Comparison of ENCODE assay signal across 13 cellular contexts in genomic region chr5:157524887-157525286, GRCh38. TPM values are rescaled to one million over a fixed set of nuclear protein-coding genes. Genes with fewer than 3 reads are reported as not detected.
DNase-seq lines count a peak whose midpoint lies in the region; ATAC-seq and TF ChIP-seq lines count a peak whose summit lies in the region.
"Had no signal": no experiment of that assay in that cellular context is flagged by ENCODE, and none has a peak within 500 bp of the region (broad histone marks: within the 10 kb centered on the region; RNA-seq: fewer than 3 reads in every experiment).

No MANE protein-coding gene starts in this region.

- TF ChIP-seq EP300 in stomach (IDR thresholded peaks at IDR 0.05) = no peak

- H3K27me3 ChIP-seq in CD4-positive, alpha-beta memory T cell (ENCODE audit: insufficient read depth, low read length) = no peaks in the 10 kb centered on the region
- H3K27me3 ChIP-seq in muscle layer of colon (ENCODE audit: control insufficient read depth in 1 of 2, insufficient read depth in 2 of 2, low read length in 2 of 2) (no peaks in the 10 kb centered on the region), stomach (no peaks in the 10 kb centered on the region)
- H3K27me3 ChIP-seq: MG63 had no signal

- ATAC-seq in activated B cell treated with CpG ODN at 0.5 μM for 24 hours (ENCODE audit: low read depth) = no peak
- ATAC-seq in GM18520 (IDR thresholded peaks at IDR 0.05; ENCODE audit: unreplicated experiment) = no peak
- no peak for ATAC-seq in GM21360 (IDR thresholded peaks at IDR 0.05; ENCODE audit: unreplicated experiment)
- ATAC-seq: CD8-positive, alpha-beta T cell; PC-3 had no signal

- POLR2A ChIA-PET in CD4-positive, alpha-beta memory T cell (lab: Charles Lee; ENCODE audit: partially characterized antibody) = interaction anchor here (0.7 to 2.5 kb wide), 5 partner anchors 8 to 47 kb away, joined by 3 to 11 read pairs (median 4); no protein-coding TSS in a partner anchor
- POLR2A ChIA-PET in activated B cell treated with CpG ODN at 0.5 μM for 24 hours (lab: Charles Lee) = interaction anchor here (0.6 to 1.1 kb wide), 4 partner anchors 8 to 315 kb away, joined by 3 to 4 read pairs (median 3); no protein-coding TSS in a partner anchor

- no peak overlapping the region for H3K4me3 ChIP-seq in CD4-positive, alpha-beta memory T cell (ENCODE audit: low read length in 2 of 2)
- H3K4me3 ChIP-seq in muscle layer of colon (ENCODE audit: low read depth in 1 of 2, low read length in 2 of 2) (no peak overlapping the region), stomach (no peak overlapping the region)
- H3K4me3 ChIP-seq: MG63 had no signal

- 80 to 89% (median 85%) methylated on average over 4 of the region's 4 CpGs for WGBS in stomach, 5 donors

- TF ChIP-seq CTCF in activated B cell treated with CpG ODN at 0.5 μM for 24 hours (IDR thresholded peaks at IDR 0.05) (no peak), stomach (IDR thresholded peaks at IDR 0.05) (no peak)

- H3K36me3 ChIP-seq in CD4-positive, alpha-beta memory T cell (ENCODE audit: insufficient read depth, low read length) = peaks cover 24% of the 10 kb centered on the region
- H3K36me3 ChIP-seq in muscle layer of colon (ENCODE audit: insufficient read depth, low read length) (peaks cover 3% of the 10 kb centered on the region), stomach (peaks cover 0 to 8% (median 2%) of the 10 kb centered on the region in 4 donors)

- H3K9me3 ChIP-seq in CD4-positive, alpha-beta memory T cell (ENCODE audit: control insufficient read depth in 1 of 2, low read length in 2 of 2) = no peaks in the 10 kb centered on the region
- H3K9me3 ChIP-seq in muscle layer of colon (ENCODE audit: low read length) = no peaks in the 10 kb centered on the region
- H3K9me3 ChIP-seq in stomach = no peaks in the 10 kb centered on the region
- H3K9me3 ChIP-seq: MG63 had no signal

- no peak for TF ChIP-seq POLR2A in stomach (IDR thresholded peaks at IDR 0.05)

- H3K9me3 Mint-ChIP-seq in CD4-positive, alpha-beta memory T cell = no peaks in the 10 kb centered on the region
- no peaks in the 10 kb centered on the region for H3K9me3 Mint-ChIP-seq in activated B cell treated with CpG ODN at 0.5 μM for 24 hours
- H3K9me3 Mint-ChIP-seq: CD8-positive, alpha-beta T cell had no signal

- CTCF ChIA-PET in CD4-positive, alpha-beta memory T cell (lab: Charles Lee; ENCODE audit: partially characterized antibody) = interaction anchor here (0.7 to 2.3 kb wide), 4 partner anchors 9 to 127 kb away, joined by 3 to 7 read pairs (median 4); partner anchors contain the start of gene SOX30
- CTCF ChIA-PET in activated B cell treated with CpG ODN at 0.5 μM for 24 hours (lab: Charles Lee) = interaction anchor here (1.2 kb wide), 1 partner anchor 218 kb away, joined by 8 read pairs; the partner anchor contains the start of gene LSM11

- no peak overlapping the region for H3K27ac ChIP-seq in CD4-positive, alpha-beta memory T cell (ENCODE audit: low read depth, low read length)
- H3K27ac ChIP-seq in muscle layer of colon (ENCODE audit: low read depth, low read length) (peak overlapping the region; percentile 60), stomach (peak overlapping the region in 4 of 5 donors; percentile 11 to 86 (median 57))

- intact Hi-C loops in CD4-positive, alpha-beta memory T cell (cut with micrococcal nuclease) = loop anchor here (5.0 kb wide), 1 partner anchor 33 kb away; no protein-coding TSS in a partner anchor
- intact Hi-C loops in activated B cell treated with CpG ODN at 0.5 μM for 24 hours (cut with micrococcal nuclease) (loop anchor here (5.0 kb wide), 1 partner anchor 38 kb away; no protein-coding TSS in a partner anchor), stomach (cut with DNase I; ENCODE audit: low total_unique reads) (no loop called here)

- peaks cover 37 to 63% of the 10 kb centered on the region in 2 donors for H3K36me3 Mint-ChIP-seq in CD4-positive, alpha-beta memory T cell
- H3K36me3 Mint-ChIP-seq in activated B cell treated with CpG ODN at 0.5 μM for 24 hours (ENCODE audit: low read depth) = peaks cover 89% of the 10 kb centered on the region
- H3K36me3 Mint-ChIP-seq: CD8-positive, alpha-beta T cell had no signal

- no peak overlapping the region for H3K4me3 Mint-ChIP-seq in CD4-positive, alpha-beta memory T cell
- no peak overlapping the region for H3K4me3 Mint-ChIP-seq in activated B cell treated with CpG ODN at 0.5 μM for 24 hours
- H3K4me3 Mint-ChIP-seq: CD8-positive, alpha-beta T cell had no signal

- no peak for DNase-seq in CD4-positive, alpha-beta memory T cell
- DNase-seq in activated B cell treated with CpG ODN at 0.5 μM for 24 hours (no peak), stomach (no peak)
- DNase-seq in stimulated activated CD4-positive, alpha-beta T cell treated with anti-CD3 and anti-CD28 coated beads, Interleukin-4, amount 100 ng/mL, for 4 hours = no peak
- DNase-seq: CD8-positive, alpha-beta T cell; NCI-H1105; NCI-H1694 treated with DMSO at 0.1 percent for 48 hours; NCI-H446; PC-3 had no signal

- peaks cover 43% of the 10 kb centered on the region for H3K4me1 ChIP-seq in CD4-positive, alpha-beta memory T cell (ENCODE audit: insufficient read depth, low read length)
- H3K4me1 ChIP-seq in muscle layer of colon (ENCODE audit: insufficient read depth, low read length) (peaks cover 63% of the 10 kb centered on the region), stomach (peaks cover 13 to 76% (median 35%) of the 10 kb centered on the region in 4 donors)

- no peaks in the 10 kb centered on the region for H3K27me3 Mint-ChIP-seq in CD4-positive, alpha-beta memory T cell
- H3K27me3 Mint-ChIP-seq in activated B cell treated with CpG ODN at 0.5 μM for 24 hours = no peaks in the 10 kb centered on the region

- H3K9ac ChIP-seq in muscle layer of colon (ENCODE audit: low read length) = no peak overlapping the region

- H3K4me1 Mint-ChIP-seq in CD4-positive, alpha-beta memory T cell = peaks cover 40 to 77% (median 61%) of the 10 kb centered on the region in 4 donors
- H3K4me1 Mint-ChIP-seq in activated B cell treated with CpG ODN at 0.5 μM for 24 hours = peaks cover 89% of the 10 kb centered on the region

- peak overlapping the region in 4 of 7 donors; percentile 18 to 90 (median 30) for H3K27ac Mint-ChIP-seq in CD4-positive, alpha-beta memory T cell
- peak overlapping the region; percentile 84 for H3K27ac Mint-ChIP-seq in activated B cell treated with CpG ODN at 0.5 μM for 24 hours
- H3K27ac Mint-ChIP-seq: CD8-positive, alpha-beta T cell had no signal

RNA-seq across cellular contexts. Expression of gene ADAM19, which starts 50.7 kb away (rescaled TPM):
- 10 to 100 TPM; 31.5 to 33.9 TPM for total RNA-seq in CD4-positive, alpha-beta memory T cell
- polyA plus RNA-seq in CD4-positive, alpha-beta memory T cell = 10 to 100 TPM in 1 of 2 donors, 1 to 10 TPM in 1; 1.9 to 24.4 TPM
- 115 and 136 TPM in 2 replicates for total RNA-seq in activated B cell treated with CpG ODN at 0.5 μM for 24 hours
- total RNA-seq in stomach = 10 to 100 TPM in 3 of 5 donors, 1 to 10 TPM in 2; 1.2 to 42.8 (median 13.3) TPM
- 1 to 10 TPM; 3.3 to 4.1 (median 3.4) TPM for polyA plus RNA-seq in stomach
